ENCODE assay signal across 27 cellular contexts in the genomic region with DNA sequence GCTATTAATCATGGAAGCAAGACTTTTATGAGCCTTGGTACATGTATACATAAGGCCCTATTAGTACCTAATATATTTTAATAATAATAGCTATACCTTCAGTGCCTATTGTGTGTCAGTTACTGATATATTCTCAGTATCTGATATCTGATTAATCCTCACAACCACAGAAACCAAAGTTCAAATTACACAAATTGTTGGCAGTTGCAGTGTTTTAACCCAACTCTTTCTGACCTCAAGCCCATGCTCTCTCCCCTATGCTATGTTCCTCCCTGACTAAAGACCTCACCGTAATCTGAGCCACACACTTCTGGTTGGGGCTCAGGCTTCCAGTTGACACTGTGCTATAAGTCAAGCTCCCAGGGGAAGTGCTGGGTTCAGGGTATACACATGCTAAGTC.
"Had no signal": no experiment of that assay in that cellular context is flagged by ENCODE, and none has a peak within 500 bp of the region (broad histone marks: within the 10 kb centered on the region; RNA-seq: fewer than 3 reads in every experiment).

No MANE protein-coding gene starts in this region.

- H3K4me1 ChIP-seq: left lung, neural progenitor cell, parathyroid adenoma, tibial artery, upper lobe of right lung had no signal

- DNase-seq: kidney glomerular epithelial cell; left cardiac atrium; left lung; mesendoderm; naive B cell; natural killer cell; nephron progenitor cell; occipital lobe; stimulated activated CD4-positive, alpha-beta T cell treated with anti-CD3 and anti-CD28 coated beads, Interleukin-12 subunit alpha, Interleukin-12 subunit beta, amount 100 ng/mL, for 4 hours; stimulated activated CD4-positive, alpha-beta T cell treated with anti-CD3 and anti-CD28 coated beads, Interleukin-15, amount 100 ng/mL, for 24 hours; stimulated activated CD4-positive, alpha-beta T cell treated with anti-CD3 and anti-CD28 coated beads, Interleukin-2, amount 100 ng/mL, for 24 hours; stimulated activated CD4-positive, alpha-beta T cell treated with anti-CD3 and anti-CD28 coated beads, Interleukin-4, amount 100 ng/mL, for 1 hour; stimulated activated naive B cell treated with anti-CD40 and anti-IgM and Interleukin-4, amounts not matched to agents 10 μg/mL and 1 μg/mL and 100 μg/mL, for 72 hours; tibial artery; trophoblast cell; upper lobe of right lung had no signal

- H3K27me3 ChIP-seq: left lung, neural progenitor cell, neutrophil, right atrium auricular region, suprapubic skin, tibial artery, upper lobe of right lung had no signal

- FAIRE-seq: keratinocyte, urothelium cell line had no signal

- ATAC-seq: left cardiac atrium; left lung; natural killer cell; sciatic nerve; stimulated activated naive B cell treated with anti-CD40 and anti-IgM and Interleukin-4, amounts not matched to agents 10 μg/mL and 1 μg/mL and 100 μg/mL, for 72 hours; upper lobe of right lung had no signal

- H3K79me2 ChIP-seq: parathyroid adenoma had no signal

- H3K27ac ChIP-seq: left lung, neural progenitor cell, neutrophil, parathyroid adenoma, skin epidermis, suprapubic skin, thoracic aorta, tibial artery, upper lobe of right lung had no signal

- H3K4me3 ChIP-seq: left lung, lung, neural progenitor cell, right atrium auricular region, skin epidermis, suprapubic skin, thoracic aorta, tibial artery, upper lobe of right lung had no signal

- H3K4me2 ChIP-seq: neural progenitor cell had no signal

- H3K9me3 ChIP-seq: left lung, neutrophil, right atrium auricular region, suprapubic skin, thoracic aorta, tibial artery, upper lobe of right lung had no signal

- H3K36me3 ChIP-seq: left lung, neural progenitor cell, neutrophil, right atrium auricular region, suprapubic skin, thoracic aorta, tibial artery, upper lobe of right lung had no signal

- H3K9ac ChIP-seq: neural progenitor cell, parathyroid adenoma had no signal

- H2AFZ ChIP-seq: neural progenitor cell, parathyroid adenoma had no signal
